Comparison of ENCODE assay signal across 14 cellular contexts in genomic region chr17:44216674-44217073, GRCh38. TPM values are rescaled to one million over a fixed set of nuclear protein-coding genes. Genes with fewer than 3 reads are reported as not detected.
A peak's percentile ranks its signal among the peaks of the same experiment; 100 is the strongest.
DNase-seq lines count a peak whose midpoint lies in the region; ATAC-seq and TF ChIP-seq lines count a peak whose summit lies in the region.
"Had no signal": no experiment of that assay in that cellular context is flagged by ENCODE, and none has a peak within 500 bp of the region (broad histone marks: within the 10 kb centered on the region; RNA-seq: fewer than 3 reads in every experiment).

No MANE protein-coding gene starts in this region.

- DNase-seq in CD8-positive, alpha-beta memory T cell, result no peak
- no peak for DNase-seq in activated T-helper 1 cell treated with anti-CD3 and anti-CD28 coated beads, Interleukin-12 subunit alpha, Interleukin-12 subunit beta, Interleukin-2, Interleukin-4 antibody, amounts not matched to agents 30 ng/mL and 10 ng/mL and 1 ng/mL, durations not matched to agents 14 hours and 24 hours and 36 hours (ENCODE audit: low spot score)
- DNase-seq in NCI-H2081 treated with DMSO at 0.1 percent for 48 hours (lab: John Stamatoyannopoulos, UW) (no peak), nucleus accumbens (lab: John Stamatoyannopoulos, UW) (no peak), inferior parietal cortex (ENCODE audit: extremely low spot score) (no peak)
- DNase-seq: DMS153, NCI-H1436 treated with DMSO at 0.1 percent for 48 hours, occipital lobe had no signal

- H3K27me3 Mint-ChIP-seq in CD8-positive, alpha-beta memory T cell, result no peaks in the 10 kb centered on the region
- H3K27me3 Mint-ChIP-seq in IgD-negative memory B cell (no peaks in the 10 kb centered on the region), nephron (ENCODE audit: low read depth) (no peaks in the 10 kb centered on the region)
- H3K27me3 Mint-ChIP-seq in activated T-helper 1 cell treated with anti-CD3 and anti-CD28 coated beads, Interleukin-12 subunit alpha, Interleukin-12 subunit beta, Interleukin-2, Interleukin-4 antibody, amounts not matched to agents 30 ng/mL and 10 ng/mL and 1 ng/mL, durations not matched to agents 14 hours and 24 hours and 36 hours (ENCODE audit: insufficient read depth), result no peaks in the 10 kb centered on the region

- H3K9me3 Mint-ChIP-seq in CD8-positive, alpha-beta memory T cell, result no peaks in the 10 kb centered on the region
- no peaks in the 10 kb centered on the region for H3K9me3 Mint-ChIP-seq in IgD-negative memory B cell
- H3K9me3 Mint-ChIP-seq in activated T-helper 1 cell treated with anti-CD3 and anti-CD28 coated beads, Interleukin-12 subunit alpha, Interleukin-12 subunit beta, Interleukin-2, Interleukin-4 antibody, amounts not matched to agents 30 ng/mL and 10 ng/mL and 1 ng/mL, durations not matched to agents 14 hours and 24 hours and 36 hours, result no peaks in the 10 kb centered on the region
- no peaks in the 10 kb centered on the region for H3K9me3 Mint-ChIP-seq in nephron

- CTCF ChIA-PET in CD8-positive, alpha-beta memory T cell (lab: Charles Lee), result interaction anchor here (1.0 to 11.1 kb wide), 10 partner anchors 9 to 129 kb away, joined by 3 to 100 read pairs (median 6); partner anchors contain the start of genes GRN, RUNDC3A and SLC25A39

- H3K4me1 Mint-ChIP-seq in CD8-positive, alpha-beta memory T cell, result peaks cover 49 to 60% (median 52%) of the 10 kb centered on the region in 3 donors
- H3K4me1 Mint-ChIP-seq in IgD-negative memory B cell (peaks cover 26 to 45% (median 36%) of the 10 kb centered on the region in 3 donors), nephron (peaks cover 29% of the 10 kb centered on the region)
- peaks cover 35% of the 10 kb centered on the region for H3K4me1 Mint-ChIP-seq in activated T-helper 1 cell treated with anti-CD3 and anti-CD28 coated beads, Interleukin-12 subunit alpha, Interleukin-12 subunit beta, Interleukin-2, Interleukin-4 antibody, amounts not matched to agents 30 ng/mL and 10 ng/mL and 1 ng/mL, durations not matched to agents 14 hours and 24 hours and 36 hours (ENCODE audit: low read depth)

- H3K9me3 ChIP-seq in CD8-positive, alpha-beta memory T cell (ENCODE audit: low read length), result no peaks in the 10 kb centered on the region

- H3K4me3 Mint-ChIP-seq in CD8-positive, alpha-beta memory T cell, result peak overlapping the region; percentile 76 to 89 (median 81)
- peak overlapping the region; percentile 83 to 93 (median 90) for H3K4me3 Mint-ChIP-seq in IgD-negative memory B cell
- H3K4me3 Mint-ChIP-seq in activated T-helper 1 cell treated with anti-CD3 and anti-CD28 coated beads, Interleukin-12 subunit alpha, Interleukin-12 subunit beta, Interleukin-2, Interleukin-4 antibody, amounts not matched to agents 30 ng/mL and 10 ng/mL and 1 ng/mL, durations not matched to agents 14 hours and 24 hours and 36 hours, result peak overlapping the region; percentile 98
- H3K4me3 Mint-ChIP-seq in nephron, result peak overlapping the region; percentile 72 to 86 (median 79)

- peaks cover 11 to 61% (median 22%) of the 10 kb centered on the region in 3 donors for H3K36me3 Mint-ChIP-seq in CD8-positive, alpha-beta memory T cell
- peaks cover 7% of the 10 kb centered on the region for H3K36me3 Mint-ChIP-seq in IgD-negative memory B cell
- H3K36me3 Mint-ChIP-seq in activated T-helper 1 cell treated with anti-CD3 and anti-CD28 coated beads, Interleukin-12 subunit alpha, Interleukin-12 subunit beta, Interleukin-2, Interleukin-4 antibody, amounts not matched to agents 30 ng/mL and 10 ng/mL and 1 ng/mL, durations not matched to agents 14 hours and 24 hours and 36 hours (ENCODE audit: low read depth), result peaks cover 42% of the 10 kb centered on the region
- peaks cover 47% of the 10 kb centered on the region for H3K36me3 Mint-ChIP-seq in nephron (ENCODE audit: low read depth)

- peaks cover 56% of the 10 kb centered on the region for H3K4me1 ChIP-seq in CD8-positive, alpha-beta memory T cell (ENCODE audit: insufficient read depth, low read length)

- H3K27me3 ChIP-seq in CD8-positive, alpha-beta memory T cell (ENCODE audit: insufficient read depth, low read length, poor library complexity, severe bottlenecking), result no peaks in the 10 kb centered on the region

- POLR2A ChIA-PET in CD8-positive, alpha-beta memory T cell (lab: Charles Lee), result interaction anchor here (0.5 to 6.2 kb wide), 12 partner anchors 11 to 137 kb away, joined by 4 to 50 read pairs (median 6); partner anchors contain the start of genes ATXN7L3, HDAC5, SLC25A39 and TMUB2

- peak overlapping the region; percentile 59 for H3K4me3 ChIP-seq in CD8-positive, alpha-beta memory T cell (ENCODE audit: low read length)

- intact Hi-C loops in activated T-helper 1 cell treated with anti-CD3 and anti-CD28 coated beads, Interleukin-12 subunit alpha, Interleukin-12 subunit beta, Interleukin-2, Interleukin-4 antibody, amounts not matched to agents 30 ng/mL and 10 ng/mL and 1 ng/mL, durations not matched to agents 14 hours and 24 hours and 36 hours (cut with micrococcal nuclease), result no loop called here

- no peak for ATAC-seq in HG03342 (IDR thresholded peaks at IDR 0.05; ENCODE audit: unreplicated experiment)
- ATAC-seq: activated CD4-positive, CD25-positive, alpha-beta regulatory T cell treated with anti-CD3 and anti-CD28 coated beads, Interleukin-2, amount 50 U/mL, for 24 hours had no signal

- peak overlapping the region; percentile 81 for H3K27ac ChIP-seq in CD8-positive, alpha-beta memory T cell (ENCODE audit: low read depth, low read length)

- peaks cover 22% of the 10 kb centered on the region for H3K36me3 ChIP-seq in CD8-positive, alpha-beta memory T cell (ENCODE audit: insufficient read depth, low read length)

- no peak for TF ChIP-seq CTCF in nephron (IDR thresholded peaks at IDR 0.05; ENCODE audit: unreplicated experiment in 3 of 3)

- peak overlapping the region; percentile 68 to 97 (median 86) for H3K27ac Mint-ChIP-seq in CD8-positive, alpha-beta memory T cell
- peak overlapping the region; percentile 96 to 97 (median 97) for H3K27ac Mint-ChIP-seq in IgD-negative memory B cell
- H3K27ac Mint-ChIP-seq in activated T-helper 1 cell treated with anti-CD3 and anti-CD28 coated beads, Interleukin-12 subunit alpha, Interleukin-12 subunit beta, Interleukin-2, Interleukin-4 antibody, amounts not matched to agents 30 ng/mL and 10 ng/mL and 1 ng/mL, durations not matched to agents 14 hours and 24 hours and 36 hours, result peak overlapping the region; percentile 85
- H3K27ac Mint-ChIP-seq in nephron, result peak overlapping the region; percentile 57 to 69 (median 66)

RNA-seq across cellular contexts. Expression of gene UBTF, which starts 2.8 kb away (rescaled TPM):
- total RNA-seq in CD8-positive, alpha-beta memory T cell, result 100 to 1,000 TPM; 186 to 199 TPM
- 78.0 TPM for polyA plus RNA-seq in CD8-positive, alpha-beta memory T cell
- 74.3 TPM for polyA plus RNA-seq in IgD-negative memory B cell
- 201 and 215 TPM in 2 replicates for total RNA-seq in activated T-helper 1 cell treated with anti-CD3 and anti-CD28 coated beads, Interleukin-12 subunit alpha, Interleukin-12 subunit beta, Interleukin-2, Interleukin-4 antibody, amounts not matched to agents 30 ng/mL and 10 ng/mL and 1 ng/mL, durations not matched to agents 14 hours and 24 hours and 36 hours

RNA-seq across cellular contexts. Expression of gene ATXN7L3, which starts 17.0 kb away (rescaled TPM):
- total RNA-seq in CD8-positive, alpha-beta memory T cell, result 100 to 1,000 TPM in 1 of 2 experiments, 10 to 100 TPM in 1; 96.6 to 111 TPM
- polyA plus RNA-seq in CD8-positive, alpha-beta memory T cell, result 15.4 TPM
- polyA plus RNA-seq in IgD-negative memory B cell, result 15.4 TPM
- total RNA-seq in activated T-helper 1 cell treated with anti-CD3 and anti-CD28 coated beads, Interleukin-12 subunit alpha, Interleukin-12 subunit beta, Interleukin-2, Interleukin-4 antibody, amounts not matched to agents 30 ng/mL and 10 ng/mL and 1 ng/mL, durations not matched to agents 14 hours and 24 hours and 36 hours, result 125 and 126 TPM in 2 replicates

RNA-seq across cellular contexts. Expression of gene TMUB2, which starts 29.9 kb away (rescaled TPM):
- total RNA-seq in CD8-positive, alpha-beta memory T cell, result 10 to 100 TPM; 20.8 to 22.5 TPM
- 37.5 TPM for polyA plus RNA-seq in CD8-positive, alpha-beta memory T cell
- polyA plus RNA-seq in IgD-negative memory B cell, result 43.0 TPM
- 17.3 and 18.7 TPM in 2 replicates for total RNA-seq in activated T-helper 1 cell treated with anti-CD3 and anti-CD28 coated beads, Interleukin-12 subunit alpha, Interleukin-12 subunit beta, Interleukin-2, Interleukin-4 antibody, amounts not matched to agents 30 ng/mL and 10 ng/mL and 1 ng/mL, durations not matched to agents 14 hours and 24 hours and 36 hours

RNA-seq across cellular contexts. Expression of gene ASB16, which starts 46.2 kb away (rescaled TPM):
- total RNA-seq in CD8-positive, alpha-beta memory T cell, result under 1 TPM in 1 of 2 experiments, not detected in 1; 0.11 TPM
- polyA plus RNA-seq in CD8-positive, alpha-beta memory T cell, result 0.10 TPM
- not detected for polyA plus RNA-seq in IgD-negative memory B cell
- total RNA-seq in activated T-helper 1 cell treated with anti-CD3 and anti-CD28 coated beads, Interleukin-12 subunit alpha, Interleukin-12 subunit beta, Interleukin-2, Interleukin-4 antibody, amounts not matched to agents 30 ng/mL and 10 ng/mL and 1 ng/mL, durations not matched to agents 14 hours and 24 hours and 36 hours, result 0.31 and 0.42 TPM in 2 replicates
- total RNA-seq: occipital lobe had no signal
- polyA plus RNA-seq: keratinocyte had no signal

RNA-seq across cellular contexts. Expression of gene SLC4A1, which starts 51.3 kb away (rescaled TPM):
- not detected for total RNA-seq in CD8-positive, alpha-beta memory T cell
- not detected for polyA plus RNA-seq in CD8-positive, alpha-beta memory T cell
- polyA plus RNA-seq in IgD-negative memory B cell, result not detected
- total RNA-seq in activated T-helper 1 cell treated with anti-CD3 and anti-CD28 coated beads, Interleukin-12 subunit alpha, Interleukin-12 subunit beta, Interleukin-2, Interleukin-4 antibody, amounts not matched to agents 30 ng/mL and 10 ng/mL and 1 ng/mL, durations not matched to agents 14 hours and 24 hours and 36 hours, result not detected in 2 replicates
- polyA plus RNA-seq: keratinocyte, urinary bladder had no signal
